In the genomic region with DNA sequence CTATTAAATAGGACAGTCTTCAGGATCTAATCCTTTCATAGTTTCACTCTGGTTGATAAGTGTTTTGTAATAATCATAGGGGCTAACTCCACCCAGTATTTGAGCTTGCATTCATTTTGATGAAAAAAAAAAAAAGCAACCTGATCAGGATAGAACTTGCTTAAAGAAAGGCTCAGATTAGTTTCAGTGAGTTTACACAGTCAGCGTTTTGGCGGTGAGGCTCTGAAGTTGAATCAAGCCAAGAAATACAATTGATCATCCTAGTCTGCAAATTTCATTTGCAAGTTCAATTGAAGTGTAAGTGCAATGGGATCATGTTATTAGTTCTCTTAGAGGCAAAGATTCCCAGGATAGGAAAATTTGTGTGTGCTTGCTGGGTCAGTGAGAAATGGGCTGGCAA, we compare ENCODE assay signal across 21 cellular contexts.
"Had no signal": no experiment of that assay in that cellular context is flagged by ENCODE, and none has a peak within 500 bp of the region (broad histone marks: within the 10 kb centered on the region; RNA-seq: fewer than 3 reads in every experiment).

No MANE protein-coding gene starts in this region.

- H3K4me1 Mint-ChIP-seq: activated naive CD8-positive, alpha-beta T cell treated with anti-CD3 and anti-CD28 coated beads for 36 hours; brain; stimulated activated naive B cell treated with anti-CD40 and anti-IgM and Interleukin-4, amounts not matched to agents 10 μg/mL and 1 μg/mL and 100 μg/mL, for 72 hours had no signal

- H3K4me3 ChIP-seq: lung, pancreas, spleen, tibial artery had no signal

- ATAC-seq: left colon; natural killer cell treated with Interleukin-12 subunit alpha and Interleukin-12 subunit beta and Interleukin-15 and Interleukin-18, amount 100 ng/mL, for 72 hours; stimulated activated naive B cell treated with anti-CD40 and anti-IgM and Interleukin-4, amounts not matched to agents 10 μg/mL and 1 μg/mL and 100 μg/mL, for 72 hours had no signal

- H3K9me3 ChIP-seq: neutrophil, pancreas, spleen, tibial artery had no signal

- H3K36me3 Mint-ChIP-seq: activated naive CD8-positive, alpha-beta T cell treated with anti-CD3 and anti-CD28 coated beads for 36 hours; brain; mesothelial cell of epicardium; natural killer cell treated with Interleukin-12 subunit alpha and Interleukin-12 subunit beta and Interleukin-15 and Interleukin-18, amount 100 ng/mL, for 72 hours; stimulated activated naive B cell treated with anti-CD40 and anti-IgM and Interleukin-4, amounts not matched to agents 10 μg/mL and 1 μg/mL and 100 μg/mL, for 72 hours had no signal

- H3K4me1 ChIP-seq: spleen had no signal

- H3K9me3 Mint-ChIP-seq: activated naive CD8-positive, alpha-beta T cell treated with anti-CD3 and anti-CD28 coated beads for 36 hours; brain; endodermal cell; mesothelial cell of epicardium; natural killer cell treated with Interleukin-12 subunit alpha and Interleukin-12 subunit beta and Interleukin-15 and Interleukin-18, amount 100 ng/mL, for 72 hours; stimulated activated naive B cell treated with anti-CD40 and anti-IgM and Interleukin-4, amounts not matched to agents 10 μg/mL and 1 μg/mL and 100 μg/mL, for 72 hours had no signal

- H3K4me3 Mint-ChIP-seq: activated naive CD8-positive, alpha-beta T cell treated with anti-CD3 and anti-CD28 coated beads for 36 hours; brain; endodermal cell; mesothelial cell of epicardium; natural killer cell treated with Interleukin-12 subunit alpha and Interleukin-12 subunit beta and Interleukin-15 and Interleukin-18, amount 100 ng/mL, for 72 hours; stimulated activated naive B cell treated with anti-CD40 and anti-IgM and Interleukin-4, amounts not matched to agents 10 μg/mL and 1 μg/mL and 100 μg/mL, for 72 hours had no signal

- FAIRE-seq: colon, pancreas, urothelium cell line had no signal

- H3K27ac ChIP-seq: neutrophil, pancreas, spleen, tibial artery, WERI-Rb-1 had no signal

- H3K27me3 Mint-ChIP-seq: brain; stimulated activated naive B cell treated with anti-CD40 and anti-IgM and Interleukin-4, amounts not matched to agents 10 μg/mL and 1 μg/mL and 100 μg/mL, for 72 hours had no signal

- DNase-seq: activated CD4-positive, alpha-beta T cell treated with anti-CD3 and anti-CD28 coated beads for 1 hour; activated naive CD4-positive, alpha-beta T cell; activated naive CD8-positive, alpha-beta T cell treated with anti-CD3 and anti-CD28 coated beads for 36 hours; amygdala; central memory CD4-positive, alpha-beta T cell; endodermal cell; erythroblast; left colon; pancreas; spleen; stimulated activated naive B cell treated with anti-CD40 and anti-IgM and Interleukin-4, amounts not matched to agents 10 μg/mL and 1 μg/mL and 100 μg/mL, for 72 hours; substantia nigra; tibial artery; WERI-Rb-1 had no signal

- H3K27me3 ChIP-seq: neutrophil, pancreas, spleen, tibial artery had no signal

- H3K36me3 ChIP-seq: neutrophil, pancreas, spleen, tibial artery, WERI-Rb-1 had no signal
